Comparison of ENCODE assay signal across 23 cellular contexts in genomic region chr6:2916354-2916925, GRCh38. TPM values are rescaled to one million over a fixed set of nuclear protein-coding genes. Genes with fewer than 3 reads are reported as not detected.
A peak's percentile ranks its signal among the peaks of the same experiment; 100 is the strongest.
DNase-seq lines count a peak whose midpoint lies in the region; ATAC-seq and TF ChIP-seq lines count a peak whose summit lies in the region.
"Had no signal": no experiment of that assay in that cellular context is flagged by ENCODE, and none has a peak within 500 bp of the region (broad histone marks: within the 10 kb centered on the region; RNA-seq: fewer than 3 reads in every experiment).

No MANE protein-coding gene starts in this region.

- H3K4me3 ChIP-seq in right atrium auricular region (no peak overlapping the region), endodermal cell (ENCODE audit: low read length) (no peak overlapping the region), psoas muscle (no peak overlapping the region)
- H3K4me3 ChIP-seq: GM12878, right lobe of liver had no signal

- H3K27ac ChIP-seq in right atrium auricular region (no peak overlapping the region), endodermal cell (ENCODE audit: low read depth, low read length) (peak overlapping the region; percentile 30), psoas muscle (no peak overlapping the region)
- H3K27ac ChIP-seq: right lobe of liver, WERI-Rb-1 had no signal

- no peak overlapping the region for H3K9ac ChIP-seq in endodermal cell (ENCODE audit: extremely low read depth, low read length, poor library complexity, severe bottlenecking)

- H3K9me3 Mint-ChIP-seq in endodermal cell = peaks cover 22% of the 10 kb centered on the region
- H3K9me3 Mint-ChIP-seq in activated CD4-positive, alpha-beta memory T cell treated with anti-CD3 and anti-CD28 coated beads, Interleukin-2, amount 10 ng/mL, durations not matched to agents 7 days and 5 days = peaks cover 3% of the 10 kb centered on the region
- H3K9me3 Mint-ChIP-seq: activated CD4-positive, alpha-beta memory T cell treated with anti-CD3 and anti-CD28 coated beads for 36 hours; dendritic cell treated with granulocyte-macrophage colony-stimulating factor and Interleukin-4, amounts not matched to agents 40 ng/mL and 50 ng/mL, for 4 days had no signal

- peaks cover 7% of the 10 kb centered on the region for H3K36me3 Mint-ChIP-seq in endodermal cell (ENCODE audit: low read depth)
- H3K36me3 Mint-ChIP-seq in activated CD4-positive, alpha-beta memory T cell treated with anti-CD3 and anti-CD28 coated beads, Interleukin-2, amount 10 ng/mL, durations not matched to agents 7 days and 5 days (ENCODE audit: low read depth) = peaks cover 6% of the 10 kb centered on the region
- H3K36me3 Mint-ChIP-seq: activated CD4-positive, alpha-beta memory T cell treated with anti-CD3 and anti-CD28 coated beads for 36 hours had no signal

- H3K4me3 Mint-ChIP-seq in endodermal cell = no peak overlapping the region
- no peak overlapping the region for H3K4me3 Mint-ChIP-seq in activated CD4-positive, alpha-beta memory T cell treated with anti-CD3 and anti-CD28 coated beads, Interleukin-2, amount 10 ng/mL, durations not matched to agents 7 days and 5 days
- H3K4me3 Mint-ChIP-seq: activated CD4-positive, alpha-beta memory T cell treated with anti-CD3 and anti-CD28 coated beads for 36 hours; dendritic cell treated with granulocyte-macrophage colony-stimulating factor and Interleukin-4, amounts not matched to agents 40 ng/mL and 50 ng/mL, for 4 days had no signal

- no peaks in the 10 kb centered on the region for H3K36me3 ChIP-seq in right atrium auricular region
- H3K36me3 ChIP-seq in endodermal cell (ENCODE audit: control insufficient read depth, insufficient read depth, low read length) = no peaks in the 10 kb centered on the region
- H3K36me3 ChIP-seq in psoas muscle (ENCODE audit: insufficient read depth in 1 of 2, low read depth in 1 of 2) = no peaks in the 10 kb centered on the region
- H3K36me3 ChIP-seq: right lobe of liver, WERI-Rb-1 had no signal

- CTCF ChIA-PET in activated CD4-positive, alpha-beta memory T cell treated with anti-CD3 and anti-CD28 coated beads, Interleukin-2, amount 10 ng/mL, durations not matched to agents 7 days and 5 days (lab: Charles Lee) = interaction anchor here (0.7 to 4.5 kb wide), 2 partner anchors 11 to 70 kb away, joined by 3 to 30 read pairs; no protein-coding TSS in a partner anchor

- peak; percentile 50 for DNase-seq in right atrium auricular region (ENCODE audit: low spot score)
- DNase-seq in Right ventricle myocardium superior = no peak
- peak; percentile 67 for DNase-seq in endodermal cell
- peak; percentile 27 for DNase-seq in left lobe of liver (ENCODE audit: low spot score)
- peak; percentile 88 for DNase-seq in superior temporal gyrus (ENCODE audit: extremely low spot score)
- no peak for DNase-seq in activated CD4-positive, alpha-beta memory T cell treated with anti-CD3 and anti-CD28 coated beads, Interleukin-2, amount 10 ng/mL, durations not matched to agents 7 days and 5 days
- no peak for DNase-seq in psoas muscle
- DNase-seq: activated CD4-positive, alpha-beta memory T cell treated with anti-CD3 and anti-CD28 coated beads for 36 hours; activated naive CD4-positive, alpha-beta T cell treated with Interleukin-2 at 50 U/mL for 16 hours; Caco-2; DND-41; glutamatergic neuron; KBM-7; mammary epithelial cell; NCI-H1694 treated with DMSO at 0.1 percent for 48 hours; NCI-H69; RPMI8226; WERI-Rb-1 had no signal

- H3K9me3 ChIP-seq in right atrium auricular region = no peaks in the 10 kb centered on the region
- no peaks in the 10 kb centered on the region for H3K9me3 ChIP-seq in endodermal cell (ENCODE audit: control insufficient read depth, low read length)
- no peaks in the 10 kb centered on the region for H3K9me3 ChIP-seq in psoas muscle
- H3K9me3 ChIP-seq: Caco-2, right lobe of liver had no signal

- POLR2A ChIA-PET in activated CD4-positive, alpha-beta memory T cell treated with anti-CD3 and anti-CD28 coated beads, Interleukin-2, amount 10 ng/mL, durations not matched to agents 7 days and 5 days (lab: Charles Lee) = interaction anchor here (0.9 kb wide), 1 partner anchor 20 kb away, joined by 3 read pairs; no protein-coding TSS in a partner anchor

- TF ChIP-seq CTCF in right atrium auricular region (IDR thresholded peaks at IDR 0.05) (no peak), endodermal cell (conservative IDR thresholded peaks at IDR 0.05) (no peak), psoas muscle (IDR thresholded peaks at IDR 0.05) (no peak)

- H3K27me3 Mint-ChIP-seq in endodermal cell (ENCODE audit: insufficient read depth) = no peaks in the 10 kb centered on the region
- H3K27me3 Mint-ChIP-seq in activated CD4-positive, alpha-beta memory T cell treated with anti-CD3 and anti-CD28 coated beads, Interleukin-2, amount 10 ng/mL, durations not matched to agents 7 days and 5 days = peaks cover under 1% of the 10 kb centered on the region
- H3K27me3 Mint-ChIP-seq: activated CD4-positive, alpha-beta memory T cell treated with anti-CD3 and anti-CD28 coated beads for 36 hours had no signal

- peaks cover 63% of the 10 kb centered on the region for H3K4me1 Mint-ChIP-seq in endodermal cell
- peaks cover 26% of the 10 kb centered on the region for H3K4me1 Mint-ChIP-seq in activated CD4-positive, alpha-beta memory T cell treated with anti-CD3 and anti-CD28 coated beads, Interleukin-2, amount 10 ng/mL, durations not matched to agents 7 days and 5 days

- H3K27me3 ChIP-seq in right atrium auricular region (no peaks in the 10 kb centered on the region), endodermal cell (ENCODE audit: control insufficient read depth, insufficient read depth, low read length, poor library complexity, severe bottlenecking) (no peaks in the 10 kb centered on the region), psoas muscle (ENCODE audit: insufficient read depth in 3 of 3, low read length in 2 of 3) (no peaks in the 10 kb centered on the region)
- H3K27me3 ChIP-seq: right lobe of liver had no signal

- H3K27ac Mint-ChIP-seq in endodermal cell = peak overlapping the region; percentile 65
- H3K27ac Mint-ChIP-seq in activated CD4-positive, alpha-beta memory T cell treated with anti-CD3 and anti-CD28 coated beads, Interleukin-2, amount 10 ng/mL, durations not matched to agents 7 days and 5 days = no peak overlapping the region
- H3K27ac Mint-ChIP-seq: activated CD4-positive, alpha-beta memory T cell treated with anti-CD3 and anti-CD28 coated beads for 36 hours had no signal

- intact Hi-C loops in Right ventricle myocardium superior (cut with DNase I) (no loop called here), psoas muscle (cut with DNase I) (no loop called here)

- ATAC-seq in Right ventricle myocardium superior (ENCODE audit: poor library complexity) (no peak), left lobe of liver (no peak), HG03045 (IDR thresholded peaks at IDR 0.05; ENCODE audit: unreplicated experiment) (no peak), psoas muscle (no peak)
- ATAC-seq: right lobe of liver, SK-N-SH treated with all-trans-retinoic acid at 6 μM for 48 hours had no signal

- WGBS in endodermal cell (ENCODE audit: insufficient coverage in 1 of 2, insufficient read length in 1 of 2), 2 experiments = 59 to 60% methylated on average over 3 of the region's 3 CpGs
- 75% methylated on average over 3 of the region's 3 CpGs for WGBS in psoas muscle, 3 donors

- H3K4me1 ChIP-seq in right atrium auricular region (no peaks in the 10 kb centered on the region), endodermal cell (ENCODE audit: control insufficient read depth, insufficient read depth, low read length) (peaks cover 14% of the 10 kb centered on the region), psoas muscle (no peaks in the 10 kb centered on the region)
- H3K4me1 ChIP-seq: right lobe of liver had no signal

RNA-seq across cellular contexts. Expression of gene SERPINB9, which starts 13.3 kb away (rescaled TPM):
- 10 to 100 TPM; 11.2 to 17.5 TPM for total RNA-seq in right atrium auricular region
- total RNA-seq in Right ventricle myocardium superior = 2.9 TPM
- total RNA-seq in endodermal cell = 100 to 1,000 TPM; 192 to 390 TPM
- 39.8 TPM for polyA plus RNA-seq in endodermal cell (2013, experiment 1 of 2)
- polyA plus RNA-seq in endodermal cell (2013, experiment 2 of 2) = 48.5 TPM
- 2.0 TPM for total RNA-seq in left lobe of liver
- total RNA-seq in activated CD4-positive, alpha-beta memory T cell treated with anti-CD3 and anti-CD28 coated beads, Interleukin-2, amount 10 ng/mL, durations not matched to agents 7 days and 5 days = 10 to 100 TPM; 50.0 to 51.3 TPM
- 1 to 10 TPM; 1.9 to 3.1 (median 2.2) TPM for total RNA-seq in psoas muscle
- polyA plus RNA-seq in psoas muscle = 1 to 10 TPM in 2 of 3 donors, under 1 TPM in 1; 0.74 to 1.1 (median 1.0) TPM

RNA-seq across cellular contexts. Expression of gene SERPINB6, which starts 54.9 kb away (rescaled TPM):
- 100 to 1,000 TPM; 181 to 184 TPM for total RNA-seq in right atrium auricular region
- total RNA-seq in Right ventricle myocardium superior = 265 TPM
- total RNA-seq in endodermal cell = 100 to 1,000 TPM; 128 to 150 TPM
- polyA plus RNA-seq in endodermal cell (2013, experiment 1 of 2) = 39.0 TPM
- polyA plus RNA-seq in endodermal cell (2013, experiment 2 of 2) = 39.4 TPM
- total RNA-seq in left lobe of liver = 31.8 TPM
- 10 to 100 TPM; 19.8 to 20.1 TPM for total RNA-seq in activated CD4-positive, alpha-beta memory T cell treated with anti-CD3 and anti-CD28 coated beads, Interleukin-2, amount 10 ng/mL, durations not matched to agents 7 days and 5 days
- 100 to 1,000 TPM in 3 of 4 donors, 10 to 100 TPM in 1; 92.3 to 205 (median 141) TPM for total RNA-seq in psoas muscle
- 100 to 1,000 TPM; 161 to 239 (median 174) TPM for polyA plus RNA-seq in psoas muscle

Comparison
In these comparisons a context has a peak if more than half of its experiments do, and no peak if none do; other contexts are left out.
1. DNase-seq: peak in right atrium auricular region (single experiment), endodermal cell (single experiment), left lobe of liver (single experiment) and superior temporal gyrus (single experiment); none in Right ventricle myocardium superior (single experiment), activated CD4-positive, alpha-beta memory T cell treated with anti-CD3 and anti-CD28 coated beads, Interleukin-2, amount 10 ng/mL, durations not matched to agents 7 days and 5 days (single experiment) and psoas muscle (0 of 2).